3 cellular contexts compared by ENCODE assay signal in genomic region chr5:171139227-171139626, GRCh38.
"Had no signal": no experiment of that assay in that cellular context is flagged by ENCODE, and none has a peak within 500 bp of the region (broad histone marks: within the 10 kb centered on the region; RNA-seq: fewer than 3 reads in every experiment).

No MANE protein-coding gene starts in this region.

- DNase-seq: GDM1, GF-D8 had no signal

- ATAC-seq: GM12878 had no signal

- H3K4me3 ChIP-seq: GM12878 had no signal
